ENCODE assay signal across 8 cellular contexts in the genomic region with DNA sequence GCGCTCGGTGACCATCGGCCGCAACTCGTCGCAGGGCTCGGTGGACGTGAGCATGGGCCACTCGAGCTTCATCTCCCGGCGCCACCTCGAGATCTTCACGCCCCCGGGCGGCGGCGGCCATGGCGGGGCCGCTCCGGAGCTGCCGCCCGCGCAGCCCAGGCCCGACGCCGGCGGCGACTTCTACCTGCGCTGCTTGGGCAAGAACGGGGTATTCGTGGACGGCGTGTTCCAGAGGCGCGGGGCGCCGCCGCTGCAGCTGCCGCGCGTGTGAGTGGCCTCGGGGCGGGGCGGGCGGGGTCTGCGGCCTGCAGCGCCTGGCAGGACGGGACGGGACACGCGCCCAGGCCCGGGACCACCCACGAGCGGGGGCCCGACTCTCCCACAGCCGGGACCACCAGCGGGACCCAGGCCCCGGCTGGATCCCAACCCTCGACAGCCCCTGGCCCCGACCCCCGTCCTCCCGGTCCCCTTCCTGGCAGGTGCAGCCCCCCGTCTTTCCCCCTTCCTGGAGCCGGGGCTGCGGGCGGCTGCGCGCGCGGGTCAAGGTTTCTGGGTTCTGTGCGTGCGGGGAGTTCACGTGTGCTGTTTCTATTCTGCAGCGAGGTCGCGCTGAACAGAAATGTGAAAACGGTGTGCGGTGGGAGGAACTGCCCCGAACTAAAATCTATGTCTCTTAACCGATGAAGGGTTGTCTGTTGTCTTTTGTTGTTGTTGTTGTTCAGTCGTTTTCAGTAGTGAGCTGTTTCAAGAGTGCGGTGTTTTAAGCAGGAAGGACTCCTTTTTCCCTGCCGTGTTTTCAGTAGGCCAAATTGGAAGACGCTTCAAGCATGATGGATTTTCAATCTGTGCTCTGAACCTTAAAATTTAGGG. TPM values are rescaled to one million over a fixed set of nuclear protein-coding genes. Genes with fewer than 3 reads are reported as not detected.
DNase-seq lines count a peak whose midpoint lies in the region; ATAC-seq and TF ChIP-seq lines count a peak whose summit lies in the region.

No MANE protein-coding gene starts in this region.

- H3K36me3 ChIP-seq in gastroesophageal sphincter: no peaks in the 10 kb centered on the region
- no peaks in the 10 kb centered on the region for H3K36me3 ChIP-seq in parathyroid adenoma (ENCODE audit: control insufficient read depth, insufficient read depth, low read length)

- no peaks in the 10 kb centered on the region for H3K27me3 ChIP-seq in gastroesophageal sphincter
- no peaks in the 10 kb centered on the region for H3K27me3 ChIP-seq in parathyroid adenoma (ENCODE audit: control insufficient read depth, insufficient read depth, low read length)

- ATAC-seq in GM19023 (IDR thresholded peaks at IDR 0.05; ENCODE audit: unreplicated experiment): peak; percentile 12
- no peak for ATAC-seq in gastroesophageal sphincter
- no peak for ATAC-seq in GM18873 (IDR thresholded peaks at IDR 0.05; ENCODE audit: low FRiP score, unreplicated experiment)

- no peak for TF ChIP-seq EP300 in gastroesophageal sphincter (IDR thresholded peaks at IDR 0.05)

- H3K4me3 ChIP-seq in AG09309 (ENCODE audit: control insufficient read depth, low read depth, low read length): peak overlapping the region; percentile 74
- peak overlapping the region; percentile 75 to 89 for H3K4me3 ChIP-seq in gastroesophageal sphincter
- peak overlapping the region; percentile 72 for H3K4me3 ChIP-seq in parathyroid adenoma (ENCODE audit: low read depth, low read length)

- WGBS in gastroesophageal sphincter (ENCODE audit: low coverage in 1 of 2), 2 donors: 0 to 2% methylated on average over 5 to 14 of the region's 84 CpGs

- H3K9ac ChIP-seq in parathyroid adenoma: peak overlapping the region; percentile 46

- no peak for DNase-seq in AG09309 (ENCODE audit: low read depth)
- DNase-seq in NCI-H748 treated with DMSO at 0.1 percent for 48 hours (lab: John Stamatoyannopoulos, UW): peak; percentile 29
- peak; percentile 27 for DNase-seq in activated effector memory CD4-positive, alpha-beta T cell treated with Interleukin-2 at 50 U/mL for 16 hours
- DNase-seq in cortex of kidney (lab: John Stamatoyannopoulos, UW): no peak

- no peak for TF ChIP-seq POLR2A in gastroesophageal sphincter (IDR thresholded peaks at IDR 0.05)

- H3K9me3 ChIP-seq in gastroesophageal sphincter (no peaks in the 10 kb centered on the region), parathyroid adenoma (ENCODE audit: control insufficient read depth, low read length) (no peaks in the 10 kb centered on the region)

- peak overlapping the region; percentile 89 for H3K4me2 ChIP-seq in parathyroid adenoma (ENCODE audit: low read length)

- H3K4me1 ChIP-seq in gastroesophageal sphincter (peaks cover 0 to 52% (median 14%) of the 10 kb centered on the region in 3 donors), parathyroid adenoma (peaks cover 16% of the 10 kb centered on the region)

- peak overlapping the region; percentile 12 for H2AFZ ChIP-seq in parathyroid adenoma

- H3K27ac ChIP-seq in gastroesophageal sphincter (peak overlapping the region; percentile 35 to 100 (median 92)), parathyroid adenoma (peak overlapping the region; percentile 65)

- TF ChIP-seq CTCF in AG09309 (IDR thresholded peaks at IDR 0.05; ENCODE audit: control insufficient read depth, insufficient read depth, low read depth, low read length, missing control alignments) (no peak), gastroesophageal sphincter (IDR thresholded peaks at IDR 0.05) (no peak), parathyroid adenoma (IDR thresholded peaks at IDR 0.05) (no peak)

- peaks cover 40% of the 10 kb centered on the region for H3K79me2 ChIP-seq in parathyroid adenoma

RNA-seq across cellular contexts. Expression of a gene that starts 0.7 kb away (rescaled TPM):
- 10 to 100 TPM; 35.1 to 63.4 (median 52.6) TPM for total RNA-seq in gastroesophageal sphincter

Comparison
In these comparisons a context has a peak if more than half of its experiments do, and no peak if none do; other contexts are left out.
1. DNase-seq: peak in NCI-H748 treated with DMSO at 0.1 percent for 48 hours (single experiment) and activated effector memory CD4-positive, alpha-beta T cell treated with Interleukin-2 at 50 U/mL for 16 hours (single experiment); none in AG09309 (single experiment) and cortex of kidney (single experiment).
2. Peak in every context shown above with its lines, with median percentiles within 50 percentile points of each other: H3K4me3 ChIP-seq.